In the genomic region with DNA sequence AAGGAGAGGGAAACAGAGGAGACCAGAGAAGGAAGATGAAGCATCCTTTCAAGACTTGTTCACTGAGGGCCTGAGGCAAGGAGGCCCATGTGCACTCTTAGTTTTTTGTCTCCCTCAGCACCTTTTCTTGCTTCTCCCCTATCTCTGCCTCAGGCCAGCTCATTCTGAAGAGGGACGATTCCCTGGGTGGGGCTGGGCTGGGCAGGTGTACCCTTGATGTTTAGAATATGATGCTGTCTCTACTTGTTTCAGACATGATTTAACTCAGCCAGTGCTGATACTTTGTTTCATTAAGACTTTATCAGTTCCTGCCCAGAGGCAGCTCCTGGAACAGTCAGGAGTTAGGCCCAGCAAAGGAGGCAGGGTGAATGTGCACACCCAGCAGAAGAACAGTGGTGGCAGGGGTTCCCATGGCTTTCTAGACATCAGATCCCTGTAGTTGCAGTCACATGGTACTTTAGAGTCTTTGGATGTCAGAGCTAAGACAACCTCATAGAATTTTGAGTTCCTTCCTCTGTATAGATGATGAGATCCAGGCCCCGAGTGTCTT, we compare ENCODE assay signal across 22 cellular contexts. TPM values are rescaled to one million over a fixed set of nuclear protein-coding genes. Genes with fewer than 3 reads are reported as not detected.
DNase-seq lines count a peak whose midpoint lies in the region; ATAC-seq, FAIRE-seq and TF ChIP-seq lines count a peak whose summit lies in the region.
"Had no signal": no experiment of that assay in that cellular context is flagged by ENCODE, and none has a peak within 500 bp of the region (broad histone marks: within the 10 kb centered on the region; RNA-seq: fewer than 3 reads in every experiment).

No MANE protein-coding gene starts in this region.

- no peak for TF ChIP-seq POLR2A in HepG2 (IDR thresholded peaks at IDR 0.05; ENCODE audit: insufficient read depth in 1 of 2, low read depth in 2 of 2, low read length in 2 of 2)
- no peak for TF ChIP-seq POLR2A in right lobe of liver (IDR thresholded peaks at IDR 0.05)
- TF ChIP-seq POLR2A in endothelial cell of umbilical vein (IDR thresholded peaks at IDR 0.05; ENCODE audit: low read depth, low read length), result no peak

- peaks cover 25% of the 10 kb centered on the region for H3K36me3 Mint-ChIP-seq in neural progenitor cell
- H3K36me3 Mint-ChIP-seq: activated naive CD8-positive, alpha-beta T cell treated with anti-CD3 and anti-CD28 coated beads for 36 hours had no signal

- H3K36me3 ChIP-seq in HepG2 (replicated peaks in 1 of 2; ENCODE audit: control insufficient read depth in 1 of 2, insufficient read depth in 2 of 2, low read length in 2 of 2) (no peaks in the 10 kb centered on the region), right lobe of liver (no peaks in the 10 kb centered on the region), endothelial cell of umbilical vein (ENCODE audit: control insufficient read depth in 2 of 2, extremely low read depth in 1 of 2, insufficient read depth in 2 of 2, low read length in 2 of 2) (peaks cover 0 to 4% of the 10 kb centered on the region in 2 experiments), neural progenitor cell (no peaks in the 10 kb centered on the region)

- in situ Hi-C loops in HepG2 (cut with HindIII; ENCODE audit: extremely low pct_ligation_motif_present, low pct_unique_long_range_greater_than_20kb), result no loop called here

- H3K27ac Mint-ChIP-seq in neural progenitor cell, result peak overlapping the region; percentile 19
- H3K27ac Mint-ChIP-seq: activated naive CD8-positive, alpha-beta T cell treated with anti-CD3 and anti-CD28 coated beads for 36 hours had no signal

- H3F3A ChIP-seq in neural progenitor cell (ENCODE audit: low read depth), result peaks cover 11% of the 10 kb centered on the region

- FAIRE-seq in HepG2 (lab: Jason Lieb, UNC), result no peak
- no peak for FAIRE-seq in endothelial cell of umbilical vein (lab: Jason Lieb, UNC)
- FAIRE-seq: GM12878 had no signal

- CTCF ChIA-PET in HepG2 (lab: Yijun Ruan, JAX; ENCODE audit: low intra/inter-chr PET ratio, low total read pairs) (no interaction called here), endothelial cell of umbilical vein (lab: Charles Lee) (interaction anchor here (1.5 to 3.3 kb wide), 6 partner anchors 11 to 98 kb away, joined by 3 to 29 read pairs (median 7); no protein-coding TSS in a partner anchor)

- H3K27me3 ChIP-seq in HepG2 (ENCODE audit: control insufficient read depth in 1 of 2, insufficient read depth in 2 of 2, low read length in 2 of 2) (no peaks in the 10 kb centered on the region; a peak in 1 of 5 replicates), right lobe of liver (no peaks in the 10 kb centered on the region), endothelial cell of umbilical vein (ENCODE audit: control insufficient read depth in 2 of 2, insufficient read depth in 2 of 2, low read length in 2 of 2) (no peaks in the 10 kb centered on the region), neural progenitor cell (peaks cover 10% of the 10 kb centered on the region)

- H3K9ac ChIP-seq in HepG2 (ENCODE audit: insufficient read depth, low read depth, low read length) (no peak overlapping the region), endothelial cell of umbilical vein (replicated peaks; ENCODE audit: extremely low read depth, insufficient read depth, low read length) (peak overlapping the region; percentile 78), neural progenitor cell (no peak overlapping the region)

- H3K4me2 ChIP-seq in HepG2 (ENCODE audit: low read depth, low read length) (peak overlapping the region; percentile 82), endothelial cell of umbilical vein (ENCODE audit: insufficient read depth, low read length) (peak overlapping the region; percentile 77), neural progenitor cell (no peak overlapping the region)

- no peak for TF ChIP-seq EP300 in HepG2 (IDR thresholded peaks at IDR 0.05; ENCODE audit: low read depth in 2 of 2, low read length in 2 of 2)
- no peak for TF ChIP-seq EP300 in HepG2 (CRISPR knock-in tag; IDR thresholded peaks at IDR 0.05; ENCODE audit: borderline replicate concordance)

- H3K4me3 ChIP-seq in HepG2 (replicated peaks in 1 of 3; ENCODE audit: insufficient read depth in 1 of 3, low read depth in 2 of 3, low read length in 3 of 3), result 0 out of 6 replicates have a peak overlapping the region, but pooled peaks of 1 of the 3 experiments have one; percentile 4
- H3K4me3 ChIP-seq in right lobe of liver, result no peak overlapping the region
- H3K4me3 ChIP-seq in endothelial cell of umbilical vein (replicated peaks in 1 of 3; ENCODE audit: insufficient read depth in 1 of 3, low read depth in 1 of 3, low read length in 3 of 3), result no peak overlapping the region
- H3K4me3 ChIP-seq in neural progenitor cell, result no peak overlapping the region
- H3K4me3 ChIP-seq: GM12878 had no signal

- intact Hi-C loops in HepG2 (cut with micrococcal nuclease; ENCODE audit: unreplicated experiment) (no loop called here), right lobe of liver (cut with DNase I) (no loop called here), endothelial cell of umbilical vein (cut with micrococcal nuclease) (loop anchor here (1.0 to 5.0 kb wide), 4 partner anchors 23 to 209 kb away; no protein-coding TSS in a partner anchor)

- POLR2A ChIA-PET in HepG2 (lab: Yijun Ruan, JAX), result interaction anchor here (1.0 to 1.3 kb wide), 4 partner anchors 9 to 87 kb away, joined by 3 to 6 read pairs (median 5); no protein-coding TSS in a partner anchor
- POLR2A ChIA-PET in endothelial cell of umbilical vein (lab: Charles Lee), result no interaction called here

- peaks cover 76% of the 10 kb centered on the region for H3K4me1 Mint-ChIP-seq in neural progenitor cell

- H3K27ac ChIP-seq in HepG2 (ENCODE audit: extremely low read length, insufficient read depth, low read length) (peak overlapping the region; percentile 99), right lobe of liver (no peak overlapping the region), endothelial cell of umbilical vein (ENCODE audit: insufficient read depth, low read depth, low read length) (peak overlapping the region; percentile 93), neural progenitor cell (no peak overlapping the region)

- H3K27me3 Mint-ChIP-seq in neural progenitor cell (ENCODE audit: insufficient read depth, low read depth), result peaks cover 5% of the 10 kb centered on the region

- no TSS peak for BruUV-seq in HepG2 (replicated peaks; lab: Mats Ljungman, UMichigan)
- no TSS peak for BruUV-seq in endothelial cell of umbilical vein (replicated peaks; lab: Mats Ljungman, UMichigan)

- no peak for DNase-seq in HepG2 (ENCODE audit: low spot score)
- no peak for DNase-seq in right lobe of liver
- peak; percentile 52 for DNase-seq in endothelial cell of umbilical vein (ENCODE audit: low read depth, low spot score)
- no peak for DNase-seq in neural progenitor cell (ENCODE audit: low spot score)
- DNase-seq in NCI-H345 (lab: John Stamatoyannopoulos, UW), result no peak
- DNase-seq in hippocampal formation (lab: John Stamatoyannopoulos, UW), result no peak
- DNase-seq in HCEC 1CT, result no peak
- DNase-seq: activated CD4-positive, alpha-beta T cell treated with anti-CD3 and anti-CD28 coated beads for 1 hour; activated naive CD8-positive, alpha-beta T cell treated with anti-CD3 and anti-CD28 coated beads for 36 hours; CD4-positive, alpha-beta memory T cell; effector CD4-positive, alpha-beta T cell; naive thymus-derived CD4-positive, alpha-beta T cell; NCI-H1694 treated with DMSO at 0.1 percent for 48 hours; stimulated activated CD4-positive, alpha-beta T cell treated with anti-CD3 and anti-CD28 coated beads, Interleukin-4, amount 100 ng/mL, for 4 hours; T1000 had no signal

- no peak overlapping the region for H3K4me3 Mint-ChIP-seq in neural progenitor cell
- H3K4me3 Mint-ChIP-seq: activated naive CD8-positive, alpha-beta T cell treated with anti-CD3 and anti-CD28 coated beads for 36 hours; activated T-helper 1 cell treated with anti-CD3 and anti-CD28 coated beads, Interleukin-12 subunit alpha, Interleukin-12 subunit beta, Interleukin-2, Interleukin-4 antibody, amounts not matched to agents 30 ng/mL and 10 ng/mL and 1 ng/mL, durations not matched to agents 14 hours and 24 hours and 36 hours; CD4-positive, alpha-beta memory T cell had no signal

- H3K9me3 ChIP-seq in HepG2 (ENCODE audit: low read length) (no peaks in the 10 kb centered on the region), right lobe of liver (no peaks in the 10 kb centered on the region), endothelial cell of umbilical vein (replicated peaks; ENCODE audit: control insufficient read depth, insufficient read depth, low read length) (no peaks in the 10 kb centered on the region), neural progenitor cell (ENCODE audit: low read depth) (no peaks in the 10 kb centered on the region)

- TF ChIP-seq CTCF in HepG2 (CRISPR knock-in tag; IDR thresholded peaks at IDR 0.05) (no peak), right lobe of liver (IDR thresholded peaks at IDR 0.05) (no peak), endothelial cell of umbilical vein (IDR thresholded peaks at IDR 0.05; ENCODE audit: extremely low read depth in 1 of 2, insufficient read depth in 1 of 2, low read depth in 1 of 2, low read length in 2 of 2) (no peak), neural progenitor cell (IDR thresholded peaks at IDR 0.05) (no peak)

- TF ChIP-seq RAD21 in HepG2 (CRISPR knock-in tag; IDR thresholded peaks at IDR 0.05), result no peak

- H3K4me1 ChIP-seq in HepG2 (ENCODE audit: insufficient read depth, low read length) (peaks cover 84% of the 10 kb centered on the region), right lobe of liver (peaks cover 0 to 73% (median 36%) of the 10 kb centered on the region in 4 donors), endothelial cell of umbilical vein (ENCODE audit: control insufficient read depth, extremely low read depth, insufficient read depth, low read length) (peaks cover 72% of the 10 kb centered on the region), neural progenitor cell (peaks cover 78% of the 10 kb centered on the region)

- dilution Hi-C loops in endothelial cell of umbilical vein (cut with MboI; ENCODE audit: extremely low pct_ligation_motif_present, low sequenced_read_pairs), result no loop called here

- ATAC-seq in HepG2 (no peak), right lobe of liver (no peak), GM19452 (IDR thresholded peaks at IDR 0.05; ENCODE audit: unreplicated experiment) (no peak)
- ATAC-seq: GM12878; naive thymus-derived CD4-positive, alpha-beta T cell had no signal

- WGBS in HepG2 (ENCODE audit: low lambda C conversion rate), result 91% methylated on average over 2 of the region's 2 CpGs
- 93% methylated on average over 2 of the region's 2 CpGs for WGBS in right lobe of liver (ENCODE audit: insufficient coverage, low coverage, low lambda C conversion rate, missing lambda C conversion rate)

- H3K9me3 Mint-ChIP-seq in neural progenitor cell, result no peaks in the 10 kb centered on the region
- H3K9me3 Mint-ChIP-seq: activated naive CD8-positive, alpha-beta T cell treated with anti-CD3 and anti-CD28 coated beads for 36 hours; activated T-helper 1 cell treated with anti-CD3 and anti-CD28 coated beads, Interleukin-12 subunit alpha, Interleukin-12 subunit beta, Interleukin-2, Interleukin-4 antibody, amounts not matched to agents 30 ng/mL and 10 ng/mL and 1 ng/mL, durations not matched to agents 14 hours and 24 hours and 36 hours; CD4-positive, alpha-beta memory T cell; naive thymus-derived CD4-positive, alpha-beta T cell had no signal

- H2AFZ ChIP-seq in HepG2 (ENCODE audit: low read length) (no peak overlapping the region), endothelial cell of umbilical vein (ENCODE audit: low read depth, low read length) (no peak overlapping the region), neural progenitor cell (replicated peaks) (no peak overlapping the region)

- H3K79me2 ChIP-seq in HepG2 (ENCODE audit: insufficient read depth, low read length), result peaks cover 74% of the 10 kb centered on the region
- peaks cover 70% of the 10 kb centered on the region for H3K79me2 ChIP-seq in endothelial cell of umbilical vein (ENCODE audit: control insufficient read depth, insufficient read depth, low read length)
- H3K79me2 ChIP-seq in neural progenitor cell (ENCODE audit: low read depth), result peaks cover 83% of the 10 kb centered on the region

- H3K9me1 ChIP-seq in endothelial cell of umbilical vein (replicated peaks; ENCODE audit: control insufficient read depth, extremely low read depth, insufficient read depth, low read length), result no peaks in the 10 kb centered on the region

- H4K20me1 ChIP-seq in HepG2 (ENCODE audit: insufficient read depth, low read length) (peaks cover 10% of the 10 kb centered on the region; the same call in 1 of the 2 replicates), endothelial cell of umbilical vein (replicated peaks; ENCODE audit: control insufficient read depth, extremely low read depth, insufficient read depth, low read length) (no peaks in the 10 kb centered on the region), neural progenitor cell (ENCODE audit: low read depth) (peaks cover 78% of the 10 kb centered on the region)

RNA-seq across cellular contexts. Expression of a gene that starts 3.4 kb away (rescaled TPM):
- total RNA-seq in HepG2 (2016; rRNA removed; fragmentation: Illumina TruSeq; extraction: Trizol) (57.4 and 79.9 TPM in 2 replicates), right lobe of liver (10 to 100 TPM; 41.3 to 89.8 (median 80.5) TPM), endothelial cell of umbilical vein (290 and 321 TPM in 2 replicates), neural progenitor cell (ENCODE audit: low replicate concordance) (81.4 and 107 TPM in 2 replicates)
- 61.0 and 61.6 TPM in 2 replicates for total RNA-seq in HepG2 (2016; cell fraction: cytosol; rRNA removed; fragmentation: Illumina TruSeq; extraction: Trizol; ENCODE audit: low read depth)
- 60.4 and 81.6 TPM in 2 replicates for total RNA-seq in HepG2 (2016; cell fraction: insoluble cytoplasmic fraction; rRNA removed; fragmentation: Illumina TruSeq; extraction: Trizol)
- 103 and 106 TPM in 2 replicates for total RNA-seq in HepG2 (2016; cell fraction: membrane; rRNA removed; fragmentation: Illumina TruSeq; extraction: Trizol)
- total RNA-seq in HepG2 (2016; cell fraction: nucleus; rRNA removed; fragmentation: Illumina TruSeq; extraction: Trizol), result 46.3 and 54.0 TPM in 2 replicates
- polyA plus RNA-seq in HepG2 (2011; rRNA removed) (43.9 and 44.0 TPM in 2 replicates), endothelial cell of umbilical vein (68.1 and 113 TPM in 2 replicates)
- polyA plus RNA-seq in HepG2 (2011; cell fraction: cytosol; rRNA removed), result 30.6 and 48.5 TPM in 2 replicates
- 9.3 and 15.2 TPM in 2 replicates for polyA plus RNA-seq in HepG2 (2011; cell fraction: nucleus; rRNA removed)
- polyA plus RNA-seq in HepG2 (2012), result 75.8 and 86.2 TPM in 2 replicates
- 96.8 and 103 TPM in 2 replicates for polyA plus RNA-seq in HepG2 (2016; cell fraction: cytosol; fragmentation: Illumina TruSeq; extraction: Trizol; ENCODE audit: low read depth)
- polyA plus RNA-seq in HepG2 (2016; cell fraction: insoluble cytoplasmic fraction; fragmentation: Illumina TruSeq; extraction: Trizol; ENCODE audit: low read depth), result 78.0 and 79.1 TPM in 2 replicates
- 115 and 119 TPM in 2 replicates for polyA plus RNA-seq in HepG2 (2016; cell fraction: membrane; fragmentation: Illumina TruSeq; extraction: Trizol; ENCODE audit: low read depth)
- 101 and 103 TPM in 2 replicates for polyA plus RNA-seq in HepG2 (2016; cell fraction: nucleus; fragmentation: Illumina TruSeq; extraction: Trizol; ENCODE audit: insufficient read depth, low read depth)
- polyA minus RNA-seq in HepG2 (2011; rRNA and poly(A)+ RNA removed; ENCODE audit: low replicate concordance), result 10.9 and 11.9 TPM in 2 replicates
- 18.7 and 25.3 TPM in 2 replicates for polyA minus RNA-seq in HepG2 (2011; cell fraction: cytosol; rRNA and poly(A)+ RNA removed)
- polyA minus RNA-seq in HepG2 (2011; cell fraction: nucleus; rRNA and poly(A)+ RNA removed), result 10.4 and 12.6 TPM in 2 replicates
- polyA plus RNA-seq in endothelial cell of umbilical vein (2011; cell fraction: cytosol; rRNA removed), result 215 and 226 TPM in 2 replicates
- 92.3 and 112 TPM in 2 replicates for polyA plus RNA-seq in endothelial cell of umbilical vein (2011; cell fraction: nucleus; rRNA removed)
- 256 and 281 TPM in 2 replicates for polyA plus RNA-seq in endothelial cell of umbilical vein (2012)
- 99.3 and 99.6 TPM in 2 replicates for polyA minus RNA-seq in endothelial cell of umbilical vein
- 8.0 TPM for polyA minus RNA-seq in endothelial cell of umbilical vein (2011; cell fraction: cytosol; rRNA and poly(A)+ RNA removed)
- 28.6 and 41.4 TPM in 2 replicates for polyA minus RNA-seq in endothelial cell of umbilical vein (2011; cell fraction: nucleus; rRNA and poly(A)+ RNA removed)

RNA-seq across cellular contexts. Expression of a gene that starts 42.4 kb away (rescaled TPM):
- 17.4 and 24.1 TPM in 2 replicates for total RNA-seq in HepG2 (2016; rRNA removed; fragmentation: Illumina TruSeq; extraction: Trizol)
- total RNA-seq in HepG2 (2016; cell fraction: cytosol; rRNA removed; fragmentation: Illumina TruSeq; extraction: Trizol; ENCODE audit: low read depth), result 5.0 and 6.4 TPM in 2 replicates
- total RNA-seq in HepG2 (2016; cell fraction: insoluble cytoplasmic fraction; rRNA removed; fragmentation: Illumina TruSeq; extraction: Trizol), result 16.0 and 24.8 TPM in 2 replicates
- total RNA-seq in HepG2 (2016; cell fraction: membrane; rRNA removed; fragmentation: Illumina TruSeq; extraction: Trizol), result 15.7 and 18.1 TPM in 2 replicates
- 28.9 and 38.5 TPM in 2 replicates for total RNA-seq in HepG2 (2016; cell fraction: nucleus; rRNA removed; fragmentation: Illumina TruSeq; extraction: Trizol)
- 73.8 and 80.6 TPM in 2 replicates for polyA plus RNA-seq in HepG2 (2011; rRNA removed)
- polyA plus RNA-seq in HepG2 (2011; cell fraction: cytosol; rRNA removed), result 66.9 and 68.7 TPM in 2 replicates
- polyA plus RNA-seq in HepG2 (2011; cell fraction: nucleus; rRNA removed), result 64.3 and 75.0 TPM in 2 replicates
- 36.4 and 39.6 TPM in 2 replicates for polyA plus RNA-seq in HepG2 (2012)
- polyA plus RNA-seq in HepG2 (2016; cell fraction: cytosol; fragmentation: Illumina TruSeq; extraction: Trizol; ENCODE audit: low read depth), result 6.7 and 7.8 TPM in 2 replicates
- polyA plus RNA-seq in HepG2 (2016; cell fraction: insoluble cytoplasmic fraction; fragmentation: Illumina TruSeq; extraction: Trizol; ENCODE audit: low read depth), result 19.6 and 25.9 TPM in 2 replicates
- 15.4 and 16.2 TPM in 2 replicates for polyA plus RNA-seq in HepG2 (2016; cell fraction: membrane; fragmentation: Illumina TruSeq; extraction: Trizol; ENCODE audit: low read depth)
- 59.1 and 62.2 TPM in 2 replicates for polyA plus RNA-seq in HepG2 (2016; cell fraction: nucleus; fragmentation: Illumina TruSeq; extraction: Trizol; ENCODE audit: insufficient read depth, low read depth)
- polyA minus RNA-seq in HepG2 (2011; rRNA and poly(A)+ RNA removed; ENCODE audit: low replicate concordance), result 22.0 and 139 TPM in 2 replicates
- 48.1 and 54.0 TPM in 2 replicates for polyA minus RNA-seq in HepG2 (2011; cell fraction: cytosol; rRNA and poly(A)+ RNA removed)
- polyA minus RNA-seq in HepG2 (2011; cell fraction: nucleus; rRNA and poly(A)+ RNA removed), result 39.9 and 48.0 TPM in 2 replicates
- total RNA-seq in right lobe of liver, result 10 to 100 TPM; 22.1 to 39.0 (median 28.4) TPM
- total RNA-seq in endothelial cell of umbilical vein, result 237 and 242 TPM in 2 replicates
- polyA plus RNA-seq in endothelial cell of umbilical vein, result 210 and 211 TPM in 2 replicates
- polyA plus RNA-seq in endothelial cell of umbilical vein (2011; cell fraction: cytosol; rRNA removed), result 175 and 189 TPM in 2 replicates
- 188 and 193 TPM in 2 replicates for polyA plus RNA-seq in endothelial cell of umbilical vein (2011; cell fraction: nucleus; rRNA removed)
- 199 and 207 TPM in 2 replicates for polyA plus RNA-seq in endothelial cell of umbilical vein (2012)
- 175 and 203 TPM in 2 replicates for polyA minus RNA-seq in endothelial cell of umbilical vein
- polyA minus RNA-seq in endothelial cell of umbilical vein (2011; cell fraction: cytosol; rRNA and poly(A)+ RNA removed), result 8.0 TPM
- polyA minus RNA-seq in endothelial cell of umbilical vein (2011; cell fraction: nucleus; rRNA and poly(A)+ RNA removed), result 82.2 and 84.2 TPM in 2 replicates
- total RNA-seq in neural progenitor cell (ENCODE audit: low replicate concordance), result 32.7 and 68.9 TPM in 2 replicates

RNA-seq across cellular contexts. Expression of a gene that starts 55.2 kb away (rescaled TPM):
- total RNA-seq in HepG2 (2016; rRNA removed; fragmentation: Illumina TruSeq; extraction: Trizol), result 2.3 and 4.2 TPM in 2 replicates
- 2.6 and 2.8 TPM in 2 replicates for total RNA-seq in HepG2 (2016; cell fraction: cytosol; rRNA removed; fragmentation: Illumina TruSeq; extraction: Trizol; ENCODE audit: low read depth)
- total RNA-seq in HepG2 (2016; cell fraction: insoluble cytoplasmic fraction; rRNA removed; fragmentation: Illumina TruSeq; extraction: Trizol), result 2.9 and 3.6 TPM in 2 replicates
- total RNA-seq in HepG2 (2016; cell fraction: membrane; rRNA removed; fragmentation: Illumina TruSeq; extraction: Trizol), result 6.5 and 7.7 TPM in 2 replicates
- 1.3 TPM in 2 replicates for total RNA-seq in HepG2 (2016; cell fraction: nucleus; rRNA removed; fragmentation: Illumina TruSeq; extraction: Trizol)
- 0.98 and 2.3 TPM in 2 replicates for polyA plus RNA-seq in HepG2 (2011; rRNA removed)
- polyA plus RNA-seq in HepG2 (2011; cell fraction: cytosol; rRNA removed), result 0.59 and 1.8 TPM in 2 replicates
- polyA plus RNA-seq in HepG2 (2011; cell fraction: nucleus; rRNA removed), result 0.27 and 1.1 TPM in 2 replicates
- polyA plus RNA-seq in HepG2 (2012), result 4.0 and 6.8 TPM in 2 replicates
- 3.9 and 4.9 TPM in 2 replicates for polyA plus RNA-seq in HepG2 (2016; cell fraction: cytosol; fragmentation: Illumina TruSeq; extraction: Trizol; ENCODE audit: low read depth)
- polyA plus RNA-seq in HepG2 (2016; cell fraction: insoluble cytoplasmic fraction; fragmentation: Illumina TruSeq; extraction: Trizol; ENCODE audit: low read depth), result 3.9 and 4.6 TPM in 2 replicates
- 6.4 and 7.3 TPM in 2 replicates for polyA plus RNA-seq in HepG2 (2016; cell fraction: membrane; fragmentation: Illumina TruSeq; extraction: Trizol; ENCODE audit: low read depth)
- polyA plus RNA-seq in HepG2 (2016; cell fraction: nucleus; fragmentation: Illumina TruSeq; extraction: Trizol; ENCODE audit: insufficient read depth, low read depth), result 3.3 and 6.0 TPM in 2 replicates
- 0.32 TPM in 1 of 2 replicates, not detected in the other for polyA minus RNA-seq in HepG2 (2011; rRNA and poly(A)+ RNA removed; ENCODE audit: low replicate concordance)
- polyA minus RNA-seq in HepG2 (2011; cell fraction: cytosol; rRNA and poly(A)+ RNA removed), result 0.53 and 1.3 TPM in 2 replicates
- 0.62 TPM in 1 of 2 replicates, not detected in the other for polyA minus RNA-seq in HepG2 (2011; cell fraction: nucleus; rRNA and poly(A)+ RNA removed)
- 1 to 10 TPM in 2 of 6 experiments, under 1 TPM in 2, not detected in 2; 0.34 to 2.5 (median 0.84) TPM for total RNA-seq in right lobe of liver
- total RNA-seq in endothelial cell of umbilical vein, result not detected in 2 replicates
- polyA plus RNA-seq in endothelial cell of umbilical vein, result not detected in 2 replicates
- polyA plus RNA-seq in endothelial cell of umbilical vein (2011; cell fraction: cytosol; rRNA removed), result not detected in 2 replicates
- not detected in 2 replicates for polyA plus RNA-seq in endothelial cell of umbilical vein (2011; cell fraction: nucleus; rRNA removed)
- polyA plus RNA-seq in endothelial cell of umbilical vein (2012), result not detected in 2 replicates
- not detected in 2 replicates for polyA minus RNA-seq in endothelial cell of umbilical vein
- polyA minus RNA-seq in endothelial cell of umbilical vein (2011; cell fraction: cytosol; rRNA and poly(A)+ RNA removed), result not detected
- polyA minus RNA-seq in endothelial cell of umbilical vein (2011; cell fraction: nucleus; rRNA and poly(A)+ RNA removed), result not detected in 2 replicates
- total RNA-seq in neural progenitor cell (ENCODE audit: low replicate concordance), result 5.8 and 6.9 TPM in 2 replicates
- total RNA-seq: activated T-helper 1 cell treated with anti-CD3 and anti-CD28 coated beads, Interleukin-12 subunit alpha, Interleukin-12 subunit beta, Interleukin-2, Interleukin-4 antibody, amounts not matched to agents 30 ng/mL and 10 ng/mL and 1 ng/mL, durations not matched to agents 14 hours and 24 hours and 36 hours; CD4-positive, alpha-beta memory T cell; GM12878; lung microvascular endothelial cell; naive thymus-derived CD4-positive, alpha-beta T cell; NCI-H460; RPMI7951; subcutaneous adipose tissue had no signal
- polyA plus RNA-seq: CD4-positive, alpha-beta memory T cell; naive thymus-derived CD4-positive, alpha-beta T cell had no signal

RNA-seq across cellular contexts. Expression of a gene that starts 55.2 kb away (rescaled TPM):
- total RNA-seq in HepG2 (2016; rRNA removed; fragmentation: Illumina TruSeq; extraction: Trizol) (not detected in 2 replicates), right lobe of liver (not detected), endothelial cell of umbilical vein (not detected in 2 replicates), neural progenitor cell (ENCODE audit: low replicate concordance) (not detected in 2 replicates)
- total RNA-seq in HepG2 (2016; cell fraction: cytosol; rRNA removed; fragmentation: Illumina TruSeq; extraction: Trizol; ENCODE audit: low read depth), result not detected in 2 replicates
- not detected in 2 replicates for total RNA-seq in HepG2 (2016; cell fraction: insoluble cytoplasmic fraction; rRNA removed; fragmentation: Illumina TruSeq; extraction: Trizol)
- not detected in 2 replicates for total RNA-seq in HepG2 (2016; cell fraction: membrane; rRNA removed; fragmentation: Illumina TruSeq; extraction: Trizol)
- not detected in 2 replicates for total RNA-seq in HepG2 (2016; cell fraction: nucleus; rRNA removed; fragmentation: Illumina TruSeq; extraction: Trizol)
- polyA plus RNA-seq in HepG2 (2011; rRNA removed) (not detected in 2 replicates), endothelial cell of umbilical vein (not detected in 2 replicates)
- polyA plus RNA-seq in HepG2 (2011; cell fraction: cytosol; rRNA removed), result not detected in 2 replicates
- not detected in 2 replicates for polyA plus RNA-seq in HepG2 (2011; cell fraction: nucleus; rRNA removed)
- polyA plus RNA-seq in HepG2 (2012), result not detected in 2 replicates
- not detected in 2 replicates for polyA plus RNA-seq in HepG2 (2016; cell fraction: cytosol; fragmentation: Illumina TruSeq; extraction: Trizol; ENCODE audit: low read depth)
- polyA plus RNA-seq in HepG2 (2016; cell fraction: insoluble cytoplasmic fraction; fragmentation: Illumina TruSeq; extraction: Trizol; ENCODE audit: low read depth), result not detected in 2 replicates
- polyA plus RNA-seq in HepG2 (2016; cell fraction: membrane; fragmentation: Illumina TruSeq; extraction: Trizol; ENCODE audit: low read depth), result not detected in 2 replicates
- polyA plus RNA-seq in HepG2 (2016; cell fraction: nucleus; fragmentation: Illumina TruSeq; extraction: Trizol; ENCODE audit: insufficient read depth, low read depth), result not detected in 2 replicates
- polyA minus RNA-seq in HepG2 (2011; rRNA and poly(A)+ RNA removed; ENCODE audit: low replicate concordance), result not detected in 2 replicates
- not detected in 2 replicates for polyA minus RNA-seq in HepG2 (2011; cell fraction: cytosol; rRNA and poly(A)+ RNA removed)
- polyA minus RNA-seq in HepG2 (2011; cell fraction: nucleus; rRNA and poly(A)+ RNA removed), result not detected in 2 replicates
- not detected in 2 replicates for polyA plus RNA-seq in endothelial cell of umbilical vein (2011; cell fraction: cytosol; rRNA removed)
- polyA plus RNA-seq in endothelial cell of umbilical vein (2011; cell fraction: nucleus; rRNA removed), result not detected in 2 replicates
- not detected in 2 replicates for polyA plus RNA-seq in endothelial cell of umbilical vein (2012)
- not detected in 2 replicates for polyA minus RNA-seq in endothelial cell of umbilical vein
- not detected for polyA minus RNA-seq in endothelial cell of umbilical vein (2011; cell fraction: cytosol; rRNA and poly(A)+ RNA removed)
- not detected in 2 replicates for polyA minus RNA-seq in endothelial cell of umbilical vein (2011; cell fraction: nucleus; rRNA and poly(A)+ RNA removed)
- total RNA-seq: activated naive CD8-positive, alpha-beta T cell treated with anti-CD3 and anti-CD28 coated beads for 36 hours; activated T-helper 1 cell treated with anti-CD3 and anti-CD28 coated beads, Interleukin-12 subunit alpha, Interleukin-12 subunit beta, Interleukin-2, Interleukin-4 antibody, amounts not matched to agents 30 ng/mL and 10 ng/mL and 1 ng/mL, durations not matched to agents 14 hours and 24 hours and 36 hours; CD4-positive, alpha-beta memory T cell; GM12878; lung microvascular endothelial cell; naive thymus-derived CD4-positive, alpha-beta T cell; NCI-H460; RPMI7951; subcutaneous adipose tissue had no signal
- polyA plus RNA-seq: CD4-positive, alpha-beta memory T cell; GM12878; naive thymus-derived CD4-positive, alpha-beta T cell had no signal

Comparison
In these comparisons a context has a peak if more than half of its experiments do, and no peak if none do; other contexts are left out.
1. H3K27ac ChIP-seq: peak in HepG2 (single experiment) and endothelial cell of umbilical vein (single experiment); none in right lobe of liver (0 of 3) and neural progenitor cell (single experiment).